ENCODE assay signal across 13 cellular contexts in genomic region chr4:53721276-53721675, GRCh38.
DNase-seq lines count a peak whose midpoint lies in the region; TF ChIP-seq lines count a peak whose summit lies in the region.
"Had no signal": no experiment of that assay in that cellular context is flagged by ENCODE, and none has a peak within 500 bp of the region (broad histone marks: within the 10 kb centered on the region; RNA-seq: fewer than 3 reads in every experiment).

No MANE protein-coding gene starts in this region.

- CTCF ChIA-PET in A673 (lab: Charles Lee), result no interaction called here

- no peak for TF ChIP-seq CTCF in AG10803 (conservative IDR thresholded peaks at IDR 0.05; ENCODE audit: low read length)
- no peak for TF ChIP-seq CTCF in A673 (conservative IDR thresholded peaks at IDR 0.05; ENCODE audit: low read depth, low read length)

- DNase-seq in AG10803 (ENCODE audit: low read depth) (peak; percentile 19), LHCN-M2 (ENCODE audit: low read depth) (peak; percentile 82), SJCRH30 (peak; percentile 36 to 55), myocyte (ENCODE audit: low read depth) (peak; percentile 44), NCI-H82 (lab: John Stamatoyannopoulos, UW) (no peak), A673 (ENCODE audit: low spot score) (no peak)
- no peak for DNase-seq in activated naive CD4-positive, alpha-beta T cell (lab: John Stamatoyannopoulos, UW)
- DNase-seq: CD4-positive, CD25-positive, alpha-beta regulatory T cell; DMS53 had no signal

- no peaks in the 10 kb centered on the region for H3K4me1 ChIP-seq in SJCRH30
- H3K4me1 ChIP-seq in A673 (ENCODE audit: insufficient read depth, low read length, poor library complexity, severe bottlenecking), result no peaks in the 10 kb centered on the region

- H3K27ac ChIP-seq in SJCRH30 (no peak overlapping the region), A673 (ENCODE audit: low read depth, low read length, poor library complexity, severe bottlenecking) (no peak overlapping the region)
- H3K27ac ChIP-seq: 22Rv1; BLaER1 treated with 17β-estradiol and CSF1 and Interleukin-3, amounts not matched to agents 10 nM and 100 nM; HL-60 had no signal

- intact Hi-C loops in A673 (cut with micrococcal nuclease; ENCODE audit: unreplicated experiment), result no loop called here

- no peaks in the 10 kb centered on the region; the same call in 1 of the 2 replicates for H3K27me3 ChIP-seq in SJCRH30
- H3K27me3 ChIP-seq in A673 (replicated peaks; ENCODE audit: insufficient read depth, low read depth, low read length, poor library complexity), result no peaks in the 10 kb centered on the region
- H3K27me3 ChIP-seq: BLaER1 treated with 17β-estradiol and CSF1 and Interleukin-3, amounts not matched to agents 10 nM and 100 nM had no signal

- no peak overlapping the region for H3K4me3 ChIP-seq in AG10803 (ENCODE audit: low read length)
- no peak overlapping the region for H3K4me3 ChIP-seq in SJCRH30
- no peak overlapping the region for H3K4me3 ChIP-seq in A673 (ENCODE audit: low read depth, low read length, poor library complexity, severe bottlenecking)
- H3K4me3 ChIP-seq: BLaER1 treated with 17β-estradiol and CSF1 and Interleukin-3, amounts not matched to agents 10 nM and 100 nM; GM12878 had no signal

- POLR2A ChIA-PET in A673 (lab: Charles Lee; ENCODE audit: low non-redundant PET), result no interaction called here

- no TSS peak for BruUV-seq in A673 (replicated peaks; lab: Mats Ljungman, UMichigan)

- no peaks in the 10 kb centered on the region for H3K36me3 ChIP-seq in SJCRH30
- H3K36me3 ChIP-seq in A673 (ENCODE audit: insufficient read depth, low read length, poor library complexity, severe bottlenecking), result no peaks in the 10 kb centered on the region
- H3K36me3 ChIP-seq: BLaER1 treated with 17β-estradiol and CSF1 and Interleukin-3, amounts not matched to agents 10 nM and 100 nM had no signal

- H3K9me3 ChIP-seq in SJCRH30 (replicated peaks) (no peaks in the 10 kb centered on the region), A673 (ENCODE audit: low read depth, low read length, poor library complexity, severe bottlenecking) (no peaks in the 10 kb centered on the region)
- H3K9me3 ChIP-seq: BLaER1 treated with 17β-estradiol and CSF1 and Interleukin-3, amounts not matched to agents 10 nM and 100 nM had no signal

Comparison
In these comparisons a context has a peak if more than half of its experiments do, and no peak if none do; other contexts are left out.
1. DNase-seq: peak in AG10803 (single experiment), LHCN-M2 (single experiment), SJCRH30 (2 of 2) and myocyte (single experiment); none in activated naive CD4-positive, alpha-beta T cell (0 of 4), NCI-H82 (single experiment) and A673 (single experiment).